1 cellular context compared by ENCODE assay signal in genomic region chr17:58084317-58084981, GRCh38.
A peak's percentile ranks its signal among the peaks of the same experiment; 100 is the strongest.
TF ChIP-seq lines count a peak whose summit lies in the region.

No MANE protein-coding gene starts in this region.

TF ChIP-seq in HCT116, 20 proteins besides CTCF, POLR2A, EP300 and RAD21:
- TF ChIP-seq, protein P1, sequence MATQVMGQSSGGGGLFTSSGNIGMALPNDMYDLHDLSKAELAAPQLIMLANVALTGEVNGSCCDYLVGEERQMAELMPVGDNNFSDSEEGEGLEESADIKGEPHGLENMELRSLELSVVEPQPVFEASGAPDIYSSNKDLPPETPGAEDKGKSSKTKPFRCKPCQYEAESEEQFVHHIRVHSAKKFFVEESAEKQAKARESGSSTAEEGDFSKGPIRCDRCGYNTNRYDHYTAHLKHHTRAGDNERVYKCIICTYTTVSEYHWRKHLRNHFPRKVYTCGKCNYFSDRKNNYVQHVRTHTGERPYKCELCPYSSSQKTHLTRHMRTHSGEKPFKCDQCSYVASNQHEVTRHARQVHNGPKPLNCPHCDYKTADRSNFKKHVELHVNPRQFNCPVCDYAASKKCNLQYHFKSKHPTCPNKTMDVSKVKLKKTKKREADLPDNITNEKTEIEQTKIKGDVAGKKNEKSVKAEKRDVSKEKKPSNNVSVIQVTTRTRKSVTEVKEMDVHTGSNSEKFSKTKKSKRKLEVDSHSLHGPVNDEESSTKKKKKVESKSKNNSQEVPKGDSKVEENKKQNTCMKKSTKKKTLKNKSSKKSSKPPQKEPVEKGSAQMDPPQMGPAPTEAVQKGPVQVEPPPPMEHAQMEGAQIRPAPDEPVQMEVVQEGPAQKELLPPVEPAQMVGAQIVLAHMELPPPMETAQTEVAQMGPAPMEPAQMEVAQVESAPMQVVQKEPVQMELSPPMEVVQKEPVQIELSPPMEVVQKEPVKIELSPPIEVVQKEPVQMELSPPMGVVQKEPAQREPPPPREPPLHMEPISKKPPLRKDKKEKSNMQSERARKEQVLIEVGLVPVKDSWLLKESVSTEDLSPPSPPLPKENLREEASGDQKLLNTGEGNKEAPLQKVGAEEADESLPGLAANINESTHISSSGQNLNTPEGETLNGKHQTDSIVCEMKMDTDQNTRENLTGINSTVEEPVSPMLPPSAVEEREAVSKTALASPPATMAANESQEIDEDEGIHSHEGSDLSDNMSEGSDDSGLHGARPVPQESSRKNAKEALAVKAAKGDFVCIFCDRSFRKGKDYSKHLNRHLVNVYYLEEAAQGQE (IDR thresholded peaks at IDR 0.05; ENCODE audit: low read depth) = peak; percentile 73
- TF ChIP-seq YY1 (IDR thresholded peaks at IDR 0.05; ENCODE audit: extremely low read depth, insufficient replicate concordance, low read depth, low read length) (peak; percentile 60), ELF1 (IDR thresholded peaks at IDR 0.05; ENCODE audit: borderline replicate concordance, low read depth) (no peak), SRF (IDR thresholded peaks at IDR 0.05; ENCODE audit: low read depth) (no peak), POLR2AphosphoS5 (IDR thresholded peaks at IDR 0.05; ENCODE audit: low read depth, low read length) (0 out of 2 replicates have a peak, but pooled peaks have one; percentile 29), SP1 (IDR thresholded peaks at IDR 0.05; ENCODE audit: low read depth) (no peak)
